Comparison of ENCODE assay signal across 1 cellular context in the genomic region with DNA sequence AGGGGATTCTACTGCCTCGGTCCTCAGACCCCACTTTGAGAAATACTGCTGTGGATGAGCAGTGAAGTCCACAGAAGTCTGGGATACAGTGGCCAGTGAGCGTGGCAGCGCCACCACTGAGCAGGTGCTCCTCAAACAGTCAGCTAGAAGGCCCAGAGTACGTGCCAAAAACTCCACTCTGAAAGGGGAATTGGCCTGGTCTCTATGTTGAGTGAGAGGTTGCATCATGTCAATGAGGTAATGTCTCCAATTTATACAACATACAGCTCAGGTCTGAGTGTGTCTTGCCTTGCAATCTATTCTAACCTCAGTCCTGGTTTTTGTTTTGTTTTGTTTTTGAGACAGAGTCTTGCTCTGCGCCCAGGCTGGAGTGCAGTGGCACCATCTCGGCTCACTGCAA.
TF ChIP-seq lines count a peak whose summit lies in the region.

No MANE protein-coding gene starts in this region.

TF ChIP-seq in HepG2, 621 proteins besides CTCF, POLR2A, EP300 and RAD21 (continued from another document):
- no peak for TF ChIP-seq ZNF337 (CRISPR knock-in tag; IDR thresholded peaks at IDR 0.05; ENCODE audit: borderline replicate concordance, low read depth)
- TF ChIP-seq ZBTB20 (CRISPR knock-in tag; IDR thresholded peaks at IDR 0.05; ENCODE audit: borderline replicate concordance, low read depth), result no peak
- TF ChIP-seq CENPT (CRISPR knock-in tag; IDR thresholded peaks at IDR 0.05; ENCODE audit: low read depth), result no peak
- no peak for TF ChIP-seq NAIF1 (CRISPR knock-in tag; IDR thresholded peaks at IDR 0.05; ENCODE audit: borderline replicate concordance)
- TF ChIP-seq, protein P1, sequence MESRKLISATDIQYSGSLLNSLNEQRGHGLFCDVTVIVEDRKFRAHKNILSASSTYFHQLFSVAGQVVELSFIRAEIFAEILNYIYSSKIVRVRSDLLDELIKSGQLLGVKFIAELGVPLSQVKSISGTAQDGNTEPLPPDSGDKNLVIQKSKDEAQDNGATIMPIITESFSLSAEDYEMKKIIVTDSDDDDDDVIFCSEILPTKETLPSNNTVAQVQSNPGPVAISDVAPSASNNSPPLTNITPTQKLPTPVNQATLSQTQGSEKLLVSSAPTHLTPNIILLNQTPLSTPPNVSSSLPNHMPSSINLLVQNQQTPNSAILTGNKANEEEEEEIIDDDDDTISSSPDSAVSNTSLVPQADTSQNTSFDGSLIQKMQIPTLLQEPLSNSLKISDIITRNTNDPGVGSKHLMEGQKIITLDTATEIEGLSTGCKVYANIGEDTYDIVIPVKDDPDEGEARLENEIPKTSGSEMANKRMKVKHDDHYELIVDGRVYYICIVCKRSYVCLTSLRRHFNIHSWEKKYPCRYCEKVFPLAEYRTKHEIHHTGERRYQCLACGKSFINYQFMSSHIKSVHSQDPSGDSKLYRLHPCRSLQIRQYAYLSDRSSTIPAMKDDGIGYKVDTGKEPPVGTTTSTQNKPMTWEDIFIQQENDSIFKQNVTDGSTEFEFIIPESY (CRISPR knock-in tag; IDR thresholded peaks at IDR 0.05), result no peak
- TF ChIP-seq, protein P2, sequence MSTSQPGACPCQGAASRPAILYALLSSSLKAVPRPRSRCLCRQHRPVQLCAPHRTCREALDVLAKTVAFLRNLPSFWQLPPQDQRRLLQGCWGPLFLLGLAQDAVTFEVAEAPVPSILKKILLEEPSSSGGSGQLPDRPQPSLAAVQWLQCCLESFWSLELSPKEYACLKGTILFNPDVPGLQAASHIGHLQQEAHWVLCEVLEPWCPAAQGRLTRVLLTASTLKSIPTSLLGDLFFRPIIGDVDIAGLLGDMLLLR (CRISPR knock-in tag; IDR thresholded peaks at IDR 0.05), result no peak
- no peak for TF ChIP-seq KDM5B (CRISPR knock-in tag; IDR thresholded peaks at IDR 0.05; ENCODE audit: borderline replicate concordance)
- no peak for TF ChIP-seq NBN (conservative IDR thresholded peaks at IDR 0.05)
- TF ChIP-seq SAP130 (CRISPR knock-in tag; IDR thresholded peaks at IDR 0.05; ENCODE audit: low read depth), result no peak
- no peak for TF ChIP-seq SIX1 (CRISPR knock-in tag; IDR thresholded peaks at IDR 0.05; ENCODE audit: borderline replicate concordance)
- TF ChIP-seq, protein P3, sequence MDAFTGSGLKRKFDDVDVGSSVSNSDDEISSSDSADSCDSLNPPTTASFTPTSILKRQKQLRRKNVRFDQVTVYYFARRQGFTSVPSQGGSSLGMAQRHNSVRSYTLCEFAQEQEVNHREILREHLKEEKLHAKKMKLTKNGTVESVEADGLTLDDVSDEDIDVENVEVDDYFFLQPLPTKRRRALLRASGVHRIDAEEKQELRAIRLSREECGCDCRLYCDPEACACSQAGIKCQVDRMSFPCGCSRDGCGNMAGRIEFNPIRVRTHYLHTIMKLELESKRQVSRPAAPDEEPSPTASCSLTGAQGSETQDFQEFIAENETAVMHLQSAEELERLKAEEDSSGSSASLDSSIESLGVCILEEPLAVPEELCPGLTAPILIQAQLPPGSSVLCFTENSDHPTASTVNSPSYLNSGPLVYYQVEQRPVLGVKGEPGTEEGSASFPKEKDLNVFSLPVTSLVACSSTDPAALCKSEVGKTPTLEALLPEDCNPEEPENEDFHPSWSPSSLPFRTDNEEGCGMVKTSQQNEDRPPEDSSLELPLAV (CRISPR knock-in tag; conservative IDR thresholded peaks at IDR 0.05; ENCODE audit: low read depth), result no peak
